18 cellular contexts compared by ENCODE assay signal in the genomic region with DNA sequence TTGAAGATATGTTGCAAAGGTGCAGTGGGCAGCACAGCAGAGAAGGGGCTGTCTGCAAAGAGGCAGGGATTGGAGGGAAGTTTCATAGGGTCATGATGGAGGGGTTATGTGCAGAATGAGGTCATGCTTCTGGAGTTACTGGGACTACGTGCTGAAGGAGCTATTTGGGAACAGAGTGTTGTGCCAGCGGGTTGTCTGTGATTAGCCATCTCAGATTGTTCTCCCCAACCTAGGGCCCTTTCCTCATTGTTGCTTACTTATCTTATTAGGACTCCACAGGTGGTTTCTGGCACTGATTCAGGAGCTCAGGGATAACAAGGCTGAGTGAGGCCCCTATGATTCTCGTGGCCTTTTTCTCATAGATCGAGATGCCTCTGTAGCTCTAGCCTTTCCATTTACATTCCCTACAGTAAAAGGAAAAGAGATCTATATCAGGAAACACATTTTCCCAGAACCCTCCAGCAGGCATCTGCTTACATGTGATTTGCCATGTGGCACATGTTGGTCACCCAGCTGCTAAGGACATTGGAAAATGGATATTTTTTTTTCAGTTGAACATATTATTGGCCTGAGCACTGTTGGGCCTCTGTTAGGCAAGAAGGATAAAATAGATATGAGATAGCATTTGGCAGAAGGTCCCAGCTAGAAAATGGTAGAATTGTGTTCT.
DNase-seq lines count a peak whose midpoint lies in the region; ATAC-seq and TF ChIP-seq lines count a peak whose summit lies in the region.
"Had no signal": no experiment of that assay in that cellular context is flagged by ENCODE, and none has a peak within 500 bp of the region (broad histone marks: within the 10 kb centered on the region; RNA-seq: fewer than 3 reads in every experiment).

No MANE protein-coding gene starts in this region.

- no peak for TF ChIP-seq CTCF in BE2C (IDR thresholded peaks at IDR 0.05; ENCODE audit: low read depth, low read length)
- no peak for TF ChIP-seq CTCF in left lung (IDR thresholded peaks at IDR 0.05)

- no peak overlapping the region for H3K4me3 Mint-ChIP-seq in stimulated activated memory B cell treated with anti-CD40 and anti-IgM and Interleukin-4, amounts not matched to agents 10 μg/mL and 1 μg/mL and 100 μg/mL, for 72 hours
- H3K4me3 Mint-ChIP-seq: CD4-positive, alpha-beta memory T cell had no signal

- H3K27me3 ChIP-seq in BE2C = no peaks in the 10 kb centered on the region
- no peaks in the 10 kb centered on the region for H3K27me3 ChIP-seq in left lung
- H3K27me3 ChIP-seq: BLaER1, Peyer's patch had no signal

- no peak overlapping the region for H3K4me3 ChIP-seq in BE2C (ENCODE audit: low read depth, low read length)
- H3K4me3 ChIP-seq in left lung = no peak overlapping the region
- H3K4me3 ChIP-seq: A549, BLaER1, GM12878, Peyer's patch had no signal

- DNase-seq in BE2C = peak; percentile 75
- DNase-seq in HEK293T (ENCODE audit: extremely low spot score) = peak; percentile 11
- peak; percentile 62 for DNase-seq in NCI-H748 treated with DMSO at 0.1 percent for 48 hours (lab: John Stamatoyannopoulos, UW)
- DNase-seq in iPS-NIHi11 (ENCODE audit: low spot score) = peak; percentile 29
- DNase-seq in left lung = no peak
- DNase-seq in left colon = no peak
- DNase-seq: CD4-positive, alpha-beta memory T cell; DMS53; EL; NCI-H1436; NCI-H2029 treated with DMSO at 0.1 percent for 48 hours; Peyer's patch; T-helper 1 cell had no signal

- H3K9me3 ChIP-seq in BE2C (no peaks in the 10 kb centered on the region), left lung (no peaks in the 10 kb centered on the region)
- H3K9me3 ChIP-seq: A549, BLaER1, Peyer's patch had no signal

- no peak overlapping the region for H3K27ac ChIP-seq in left lung
- H3K27ac ChIP-seq: A549, BLaER1, Peyer's patch had no signal

- H3K4me1 Mint-ChIP-seq in stimulated activated memory B cell treated with anti-CD40 and anti-IgM and Interleukin-4, amounts not matched to agents 10 μg/mL and 1 μg/mL and 100 μg/mL, for 72 hours = no peaks in the 10 kb centered on the region

- H3K36me3 Mint-ChIP-seq in stimulated activated memory B cell treated with anti-CD40 and anti-IgM and Interleukin-4, amounts not matched to agents 10 μg/mL and 1 μg/mL and 100 μg/mL, for 72 hours = no peaks in the 10 kb centered on the region
- H3K36me3 Mint-ChIP-seq: CD4-positive, alpha-beta memory T cell had no signal

- ATAC-seq in left lung = no peak
- no peak for ATAC-seq in stimulated activated memory B cell treated with anti-CD40 and anti-IgM and Interleukin-4, amounts not matched to agents 10 μg/mL and 1 μg/mL and 100 μg/mL, for 72 hours
- no peak for ATAC-seq in left colon
- ATAC-seq: A549, GM12878, Right ventricle myocardium inferior had no signal

- CTCF ChIA-PET in HEK293T (lab: Yijun Ruan, JAX) = no interaction called here

- no peak overlapping the region for H3K27ac Mint-ChIP-seq in stimulated activated memory B cell treated with anti-CD40 and anti-IgM and Interleukin-4, amounts not matched to agents 10 μg/mL and 1 μg/mL and 100 μg/mL, for 72 hours
- H3K27ac Mint-ChIP-seq: CD4-positive, alpha-beta memory T cell had no signal

- H3K27me3 Mint-ChIP-seq in stimulated activated memory B cell treated with anti-CD40 and anti-IgM and Interleukin-4, amounts not matched to agents 10 μg/mL and 1 μg/mL and 100 μg/mL, for 72 hours = no peaks in the 10 kb centered on the region
- H3K27me3 Mint-ChIP-seq: CD4-positive, alpha-beta memory T cell had no signal

- POLR2A ChIA-PET in HEK293T (lab: Yijun Ruan, JAX) = no interaction called here

- H3K4me1 ChIP-seq in BE2C (peaks cover 22% of the 10 kb centered on the region), left lung (no peaks in the 10 kb centered on the region)
- H3K4me1 ChIP-seq: A549, BLaER1, Peyer's patch had no signal

- no peaks in the 10 kb centered on the region for H3K9me3 Mint-ChIP-seq in stimulated activated memory B cell treated with anti-CD40 and anti-IgM and Interleukin-4, amounts not matched to agents 10 μg/mL and 1 μg/mL and 100 μg/mL, for 72 hours

- intact Hi-C loops in left lung (cut with DNase I) (no loop called here), left colon (cut with DNase I, micrococcal nuclease) (no loop called here)

- H3K36me3 ChIP-seq in BE2C = no peaks in the 10 kb centered on the region
- H3K36me3 ChIP-seq in left lung = no peaks in the 10 kb centered on the region
- H3K36me3 ChIP-seq: BLaER1, Peyer's patch had no signal

TF ChIP-seq in HEK293T, 16 proteins besides CTCF, POLR2A, EP300 and RAD21:
- TF ChIP-seq ZNF384 (IDR thresholded peaks at IDR 0.05) (no peak), CTBP1 (IDR thresholded peaks at IDR 0.05; ENCODE audit: borderline replicate concordance) (no peak), PKNOX1 (IDR thresholded peaks at IDR 0.05) (no peak), NFRKB (IDR thresholded peaks at IDR 0.05) (no peak), TARDBP (IDR thresholded peaks at IDR 0.05) (no peak), HDGF (IDR thresholded peaks at IDR 0.05; ENCODE audit: borderline replicate concordance) (no peak), FOXK2 (IDR thresholded peaks at IDR 0.05) (no peak), ARNT (IDR thresholded peaks at IDR 0.05) (no peak), FOXA1 (IDR thresholded peaks at IDR 0.05) (no peak), SP1 (IDR thresholded peaks at IDR 0.05) (no peak), FOXM1 (IDR thresholded peaks at IDR 0.05; ENCODE audit: borderline replicate concordance) (no peak), SUZ12 (IDR thresholded peaks at IDR 0.05) (no peak)

Comparison
In these comparisons a context has a peak if more than half of its experiments do, and no peak if none do; other contexts are left out.
1. DNase-seq: peak in BE2C (single experiment), HEK293T (single experiment), NCI-H748 treated with DMSO at 0.1 percent for 48 hours (single experiment) and iPS-NIHi11 (single experiment); none in left lung (0 of 2) and left colon (0 of 2).